22 cellular contexts compared by ENCODE assay signal in genomic region chr14:62307844-62308243, GRCh38.
"Had no signal": no experiment of that assay in that cellular context is flagged by ENCODE, and none has a peak within 500 bp of the region (broad histone marks: within the 10 kb centered on the region; RNA-seq: fewer than 3 reads in every experiment).

No MANE protein-coding gene starts in this region.

- H3K27me3 ChIP-seq: neutrophil, right atrium auricular region, testis, tibial artery had no signal

- H3K4me3 Mint-ChIP-seq: effector memory CD8-positive, alpha-beta T cell; natural killer cell treated with Interleukin-12 subunit alpha and Interleukin-12 subunit beta and Interleukin-15 and Interleukin-18, amount 100 ng/mL, for 72 hours; neural crest cell; stimulated activated memory B cell treated with anti-CD40 and anti-IgM and Interleukin-4, amounts not matched to agents 10 μg/mL and 1 μg/mL and 100 μg/mL, for 72 hours; type B pancreatic cell had no signal

- H3K27me3 Mint-ChIP-seq: effector memory CD8-positive, alpha-beta T cell; natural killer cell treated with Interleukin-12 subunit alpha and Interleukin-12 subunit beta and Interleukin-15 and Interleukin-18, amount 100 ng/mL, for 72 hours; stimulated activated memory B cell treated with anti-CD40 and anti-IgM and Interleukin-4, amounts not matched to agents 10 μg/mL and 1 μg/mL and 100 μg/mL, for 72 hours; type B pancreatic cell had no signal

- H3K4me1 Mint-ChIP-seq: stimulated activated memory B cell treated with anti-CD40 and anti-IgM and Interleukin-4, amounts not matched to agents 10 μg/mL and 1 μg/mL and 100 μg/mL, for 72 hours had no signal

- ATAC-seq: effector memory CD8-positive, alpha-beta T cell; left ventricle myocardium superior; lower lobe of right lung; natural killer cell treated with Interleukin-12 subunit alpha and Interleukin-12 subunit beta and Interleukin-15 and Interleukin-18, amount 100 ng/mL, for 72 hours; sciatic nerve; stimulated activated memory B cell treated with anti-CD40 and anti-IgM and Interleukin-4, amounts not matched to agents 10 μg/mL and 1 μg/mL and 100 μg/mL, for 72 hours; stimulated activated naive CD8-positive, alpha-beta T cell treated with anti-CD3 and anti-CD28 coated beads, Interleukin-15, Interleukin-2, amounts not matched to agents 100 U/mL and 50 U/mL, for 24 hours had no signal

- H3K79me2 ChIP-seq: parathyroid adenoma had no signal

- H3K27ac ChIP-seq: lower lobe of right lung, neutrophil, parathyroid adenoma, prostate gland, right atrium auricular region, testis, tibial artery had no signal

- H2AFZ ChIP-seq: parathyroid adenoma had no signal

- DNase-seq: cerebellar nuclear complex; cortex of kidney; effector memory CD8-positive, alpha-beta T cell; left ventricle myocardium superior; lower lobe of right lung; stimulated activated CD4-positive, alpha-beta T cell treated with anti-CD3 and anti-CD28 coated beads, Interleukin-12 subunit alpha, Interleukin-12 subunit beta, amount 100 ng/mL, for 4 hours; stimulated activated CD4-positive, alpha-beta T cell treated with anti-CD3 and anti-CD28 coated beads, Interleukin-1b, Interleukin-23, amount 100 ng/mL, for 48 hours; stimulated activated CD4-positive, alpha-beta T cell treated with anti-CD3 and anti-CD28 coated beads, Interleukin-4, amount 100 ng/mL, for 24 hours; stimulated activated naive CD8-positive, alpha-beta T cell treated with anti-CD3 and anti-CD28 coated beads, Interleukin-15, Interleukin-2, amounts not matched to agents 100 U/mL and 50 U/mL, for 24 hours; substantia nigra; testis; tibial artery had no signal

- H3K4me3 ChIP-seq: lower lobe of right lung, prostate gland, right atrium auricular region, smooth muscle cell, testis, tibial artery had no signal

- H3K4me2 ChIP-seq: smooth muscle cell had no signal

- H3K4me1 ChIP-seq: lower lobe of right lung, parathyroid adenoma, prostate gland, right atrium auricular region, testis, tibial artery had no signal

- H3K9me3 Mint-ChIP-seq: natural killer cell treated with Interleukin-12 subunit alpha and Interleukin-12 subunit beta and Interleukin-15 and Interleukin-18, amount 100 ng/mL, for 72 hours; stimulated activated memory B cell treated with anti-CD40 and anti-IgM and Interleukin-4, amounts not matched to agents 10 μg/mL and 1 μg/mL and 100 μg/mL, for 72 hours; type B pancreatic cell had no signal

- H3K36me3 ChIP-seq: lower lobe of right lung, neutrophil, prostate gland, right atrium auricular region, tibial artery had no signal

- H3K9me3 ChIP-seq: lower lobe of right lung, neutrophil, prostate gland, right atrium auricular region, testis, tibial artery had no signal

- H3K27ac Mint-ChIP-seq: effector memory CD8-positive, alpha-beta T cell; natural killer cell treated with Interleukin-12 subunit alpha and Interleukin-12 subunit beta and Interleukin-15 and Interleukin-18, amount 100 ng/mL, for 72 hours; stimulated activated memory B cell treated with anti-CD40 and anti-IgM and Interleukin-4, amounts not matched to agents 10 μg/mL and 1 μg/mL and 100 μg/mL, for 72 hours; type B pancreatic cell had no signal

- H3K9ac ChIP-seq: parathyroid adenoma had no signal

- H3K36me3 Mint-ChIP-seq: natural killer cell treated with Interleukin-12 subunit alpha and Interleukin-12 subunit beta and Interleukin-15 and Interleukin-18, amount 100 ng/mL, for 72 hours; stimulated activated memory B cell treated with anti-CD40 and anti-IgM and Interleukin-4, amounts not matched to agents 10 μg/mL and 1 μg/mL and 100 μg/mL, for 72 hours; type B pancreatic cell had no signal
